18 cellular contexts compared by ENCODE assay signal in the genomic region with DNA sequence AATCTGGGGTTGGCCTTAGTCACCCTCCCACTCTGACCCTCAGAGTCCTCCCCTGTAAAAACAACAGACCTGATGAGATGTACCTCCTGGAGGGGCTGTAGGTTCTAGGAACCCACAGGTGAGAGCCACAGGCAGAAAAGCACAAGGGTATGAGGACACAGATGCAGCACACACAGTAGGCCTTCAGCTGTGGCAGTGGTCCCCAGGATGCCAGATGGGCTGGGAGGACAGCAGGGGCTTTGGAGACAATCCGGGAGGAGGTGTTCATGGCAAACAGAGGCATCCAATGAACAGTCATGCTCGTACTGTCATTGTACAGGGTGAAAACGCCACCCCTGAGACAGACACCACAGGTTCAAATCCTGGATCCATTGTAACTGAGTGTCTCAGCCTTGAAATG.
DNase-seq lines count a peak whose midpoint lies in the region; ATAC-seq, FAIRE-seq and TF ChIP-seq lines count a peak whose summit lies in the region.
"Had no signal": no experiment of that assay in that cellular context is flagged by ENCODE, and none has a peak within 500 bp of the region (broad histone marks: within the 10 kb centered on the region; RNA-seq: fewer than 3 reads in every experiment).

No MANE protein-coding gene starts in this region.

- TF ChIP-seq EP300 in K562 (IDR thresholded peaks at IDR 0.05; ENCODE audit: low read length), result no peak

- H3K9ac ChIP-seq in K562 (ENCODE audit: insufficient read depth in 1 of 2, low read depth in 2 of 2, low read length in 2 of 2), result no peak overlapping the region
- H3K9ac ChIP-seq: BLaER1 had no signal

- CTCF ChIA-PET in K562 (lab: Yijun Ruan, JAX; ENCODE audit: low intra/inter-chr PET ratio), result no interaction called here

- POLR2A ChIA-PET in K562 (lab: Yijun Ruan, JAX), result interaction anchor here (1.1 kb wide), 1 partner anchor 10 kb away, joined by 4 read pairs; no protein-coding TSS in a partner anchor

- H3K36me3 ChIP-seq in RWPE2 (ENCODE audit: low read depth) (no peaks in the 10 kb centered on the region), K562 (ENCODE audit: control insufficient read depth, insufficient read depth, low read length) (no peaks in the 10 kb centered on the region), HAP-1 (replicated peaks) (no peaks in the 10 kb centered on the region)
- H3K36me3 ChIP-seq: BLaER1 had no signal

- H3K4me1 ChIP-seq in RWPE2 (ENCODE audit: insufficient read depth, poor library complexity, severe bottlenecking) (no peaks in the 10 kb centered on the region), K562 (replicated peaks in 1 of 2; ENCODE audit: control insufficient read depth in 2 of 2, insufficient read depth in 2 of 2, low read length in 2 of 2) (no peaks in the 10 kb centered on the region), HAP-1 (no peaks in the 10 kb centered on the region)
- H3K4me1 ChIP-seq: Caco-2 had no signal

- intact Hi-C loops in K562 (cut with micrococcal nuclease), result no loop called here

- ATAC-seq in RWPE2 (ENCODE audit: low read depth) (no peak), K562 (no peak), GM18502 (IDR thresholded peaks at IDR 0.05; ENCODE audit: poor library complexity, unreplicated experiment) (no peak)
- ATAC-seq: CD8-positive, alpha-beta T cell; GM12878 had no signal

- H3K27ac ChIP-seq in RWPE2 (ENCODE audit: poor library complexity, severe bottlenecking) (no peak overlapping the region), K562 (ENCODE audit: extremely low read depth, low read depth, low read length) (no peak overlapping the region)
- H3K27ac ChIP-seq: BLaER1, C4-2B had no signal

- H3K9me1 ChIP-seq in K562 (ENCODE audit: control insufficient read depth, insufficient read depth, low read length), result no peaks in the 10 kb centered on the region

- no peak overlapping the region for H3K4me3 ChIP-seq in RWPE2 (ENCODE audit: severe bottlenecking)
- no peak overlapping the region for H3K4me3 ChIP-seq in K562
- H3K4me3 ChIP-seq in HAP-1, result no peak overlapping the region
- H3K4me3 ChIP-seq: BLaER1, GM12878 had no signal

- TF ChIP-seq RAD21 in K562 (CRISPR knock-in tag; conservative IDR thresholded peaks at IDR 0.05 in 1 of 2, IDR thresholded peaks at IDR 0.05 in 1 of 2), result no peak

- H4K20me1 ChIP-seq in K562 (replicated peaks; ENCODE audit: control insufficient read depth, insufficient read depth, low read length), result no peaks in the 10 kb centered on the region
- H4K20me1 ChIP-seq: BLaER1 had no signal

- H2AFZ ChIP-seq in K562 (ENCODE audit: low read depth, low read length), result no peak overlapping the region

- in situ Hi-C loops in K562 (cut with MboI) (no loop called here), HAP-1 (cut with MboI; ENCODE audit: low sequenced_read_pairs) (no loop called here)

- BruUV-seq in K562 (replicated peaks; lab: Mats Ljungman, UMichigan), result no TSS peak

- peaks cover 18% of the 10 kb centered on the region for H3K27me3 ChIP-seq in RWPE2 (ENCODE audit: insufficient read depth, poor library complexity, severe bottlenecking)
- H3K27me3 ChIP-seq in K562 (ENCODE audit: control insufficient read depth in 2 of 2, insufficient read depth in 2 of 2, low read length in 2 of 2), result peaks cover 5 to 39% of the 10 kb centered on the region in 2 experiments; a peak in 4 of 5 replicates
- peaks cover 10% of the 10 kb centered on the region for H3K27me3 ChIP-seq in HAP-1 (ENCODE audit: low read depth)
- H3K27me3 ChIP-seq: BLaER1 had no signal

- 0% methylated on average over 3 of the region's 3 CpGs for WGBS in K562 (ENCODE audit: insufficient coverage, low coverage, missing lambda C conversion rate)

- TF ChIP-seq CTCF in RWPE2 (IDR thresholded peaks at IDR 0.05; ENCODE audit: poor library complexity, severe bottlenecking), result no peak
- TF ChIP-seq CTCF in K562 (IDR thresholded peaks at IDR 0.05 in 2 of 3, conservative IDR thresholded peaks at IDR 0.05 in 1 of 3; ENCODE audit: insufficient read depth in 2 of 3, low read depth in 1 of 3, low read length in 3 of 3), result no peak

- H3K4me2 ChIP-seq in K562 (ENCODE audit: insufficient read depth, low read length), result no peak overlapping the region
- H3K4me2 ChIP-seq: BLaER1 had no signal

- H3K9me3 ChIP-seq in RWPE2 (ENCODE audit: severe bottlenecking) (no peaks in the 10 kb centered on the region), K562 (replicated peaks; ENCODE audit: control insufficient read depth, insufficient read depth, low read depth, low read length) (no peaks in the 10 kb centered on the region), HAP-1 (no peaks in the 10 kb centered on the region)
- H3K9me3 ChIP-seq: BLaER1, Caco-2 had no signal

- peak; percentile 9 for DNase-seq in RWPE2 (ENCODE audit: low spot score)
- DNase-seq in K562 (ENCODE audit: extremely low read depth in 1 of 4, low spot score in 3 of 4), result no peak
- peak; percentile 55 for DNase-seq in mesenteric fat pad (ENCODE audit: low spot score)
- no peak for DNase-seq in HAP-1 (ENCODE audit: low spot score in 2 of 2)
- no peak for DNase-seq in NCI-H82 treated with DMSO at 0.1 percent for 48 hours (lab: John Stamatoyannopoulos, UW; ENCODE audit: unreplicated experiment)
- DNase-seq: Caco-2; CD4-positive, CD25-positive, alpha-beta regulatory T cell; CD8-positive, alpha-beta T cell; DMS79; EL; GDM1; GOT3; HCEC 1CT had no signal

- TF ChIP-seq POLR2A in K562 (conservative IDR thresholded peaks at IDR 0.05), result no peak

- H3K79me2 ChIP-seq in K562 (ENCODE audit: control insufficient read depth, insufficient read depth, low read length), result no peaks in the 10 kb centered on the region

- no peak for FAIRE-seq in K562 (lab: Jason Lieb, UNC)
- FAIRE-seq: GM12878, H54 had no signal

TF ChIP-seq in K562, 482 proteins besides CTCF, POLR2A, EP300 and RAD21:
- TF ChIP-seq ZNF551 (CRISPR knock-in tag; IDR thresholded peaks at IDR 0.05) (no peak), ZKSCAN1 (IDR thresholded peaks at IDR 0.05; ENCODE audit: low read depth, low read length) (peak; percentile 62; the same call in 1 of the 2 replicates)

Comparison
In these comparisons a context has a peak if more than half of its experiments do, and no peak if none do; other contexts are left out.
1. DNase-seq: peak in RWPE2 (single experiment) and mesenteric fat pad (single experiment); none in K562 (0 of 4), HAP-1 (0 of 2) and NCI-H82 treated with DMSO at 0.1 percent for 48 hours (single experiment).